In the genomic region with DNA sequence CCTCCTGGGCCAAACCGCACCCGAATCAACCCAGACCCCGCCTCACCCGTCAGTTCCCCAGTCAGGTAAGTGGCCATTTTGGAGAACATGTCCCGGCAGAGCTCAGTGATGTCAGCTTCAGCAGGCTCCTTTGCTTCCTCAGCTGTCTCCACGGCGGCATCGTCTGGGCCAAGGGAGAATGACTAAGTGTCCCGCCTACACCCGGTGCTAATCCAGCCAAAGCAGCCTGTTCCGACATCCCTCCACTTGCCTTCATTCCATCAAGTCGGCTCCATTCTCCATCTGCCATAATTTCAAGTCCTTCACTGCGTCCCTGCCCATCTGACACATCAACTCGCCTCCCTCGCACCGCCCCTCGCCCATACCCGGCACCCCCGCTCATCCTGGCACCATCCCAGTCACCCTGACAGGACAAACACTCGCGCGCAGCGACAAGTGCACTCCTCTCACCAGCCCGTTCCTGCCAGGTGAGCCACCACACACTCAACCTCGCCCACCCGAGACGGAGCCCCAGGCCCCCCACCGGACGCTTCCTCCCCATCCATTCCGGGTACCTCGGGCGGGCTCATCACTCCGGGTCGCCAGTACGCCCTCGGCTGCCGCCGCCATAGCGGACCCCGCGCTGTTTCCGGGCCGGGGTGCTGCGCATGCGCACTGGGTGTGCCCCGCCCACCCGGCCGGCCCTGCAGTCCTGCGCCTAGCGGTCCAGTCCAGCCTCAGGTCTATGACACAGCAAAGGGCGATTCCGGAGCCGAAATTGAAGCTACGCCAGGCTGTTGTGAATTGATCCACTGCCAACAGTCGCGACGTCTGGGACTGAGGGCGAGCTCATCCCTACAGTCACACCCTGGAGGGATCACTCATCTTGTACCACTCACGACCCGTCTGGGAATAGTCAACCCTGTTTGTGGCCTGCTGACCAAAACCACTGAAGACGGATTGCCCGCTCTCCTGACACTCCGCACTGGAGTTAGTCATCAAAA, we compare ENCODE assay signal across 8 cellular contexts. TPM values are rescaled to one million over a fixed set of nuclear protein-coding genes. Genes with fewer than 3 reads are reported as not detected.
DNase-seq lines count a peak whose midpoint lies in the region; ATAC-seq, FAIRE-seq and TF ChIP-seq lines count a peak whose summit lies in the region.

TSS of gene BLOC1S2 (minus strand) at position 630 of the 983 bp plus-strand sequence. CDS start at position 609, 21 bp downstream.

- peak; percentile 83 for ATAC-seq in HG03457 (IDR thresholded peaks at IDR 0.05; ENCODE audit: unreplicated experiment)

- H3K4me1 ChIP-seq in BLaER1 treated with 17β-estradiol and CSF1 and Interleukin-3, amounts not matched to agents 10 nM and 100 nM = peaks cover 18 to 86% (median 54%) of the 10 kb centered on the region in 10 experiments
- peaks cover 5 to 14% (median 7%) of the 10 kb centered on the region in 4 donors for H3K4me1 ChIP-seq in liver (ENCODE audit: control insufficient read depth in 4 of 4, insufficient read depth in 4 of 4, low read length in 3 of 4)

- peak within 1 kb of the TSS; percentile 73 to 94 (median 80) for H3K4me3 ChIP-seq in BLaER1 treated with 17β-estradiol and CSF1 and Interleukin-3, amounts not matched to agents 10 nM and 100 nM
- H3K4me3 ChIP-seq in liver (ENCODE audit: low read depth in 1 of 3, low read length in 3 of 3) = peak within 1 kb of the TSS; percentile 70 to 96 (median 95)

- H3K9me3 ChIP-seq in BLaER1 treated with 17β-estradiol and CSF1 and Interleukin-3, amounts not matched to agents 10 nM and 100 nM (replicated peaks in 1 of 11) = no peaks in the 10 kb centered on the region
- no peaks in the 10 kb centered on the region for H3K9me3 ChIP-seq in liver (ENCODE audit: control insufficient read depth in 4 of 4, low read length in 3 of 4)

- H3K27ac ChIP-seq in BLaER1 treated with 17β-estradiol and CSF1 and Interleukin-3, amounts not matched to agents 10 nM and 100 nM = peak within 1 kb of the TSS; percentile 63 to 89 (median 83)
- H3K27ac ChIP-seq in liver (ENCODE audit: low read depth in 1 of 2, low read length in 2 of 2) = peak within 1 kb of the TSS; percentile 90 to 91

- DNase-seq in GM19239 (ENCODE audit: insufficient read length, low spot score) (peak; percentile 89), NCI-H748 treated with DMSO at 0.1 percent for 48 hours (lab: John Stamatoyannopoulos, UW) (peak; percentile 35), dermis blood vessel endothelial cell (peak; percentile 91)
- peak; percentile 85 to 87 for DNase-seq in activated CD4-positive, alpha-beta T cell treated with anti-CD3 and anti-CD28 coated beads, Interleukin-2, amount 50 U/mL, for 48 hours
- DNase-seq in stimulated activated CD4-positive, alpha-beta T cell treated with anti-CD3 and anti-CD28 coated beads, Interleukin-4, amount 100 ng/mL, for 1 hour = peak; percentile 85

- peak within 1 kb of the TSS; percentile 77 to 95 (median 91) for H3K4me2 ChIP-seq in BLaER1 treated with 17β-estradiol and CSF1 and Interleukin-3, amounts not matched to agents 10 nM and 100 nM

- no peaks in the 10 kb centered on the region for H3K27me3 ChIP-seq in BLaER1 treated with 17β-estradiol and CSF1 and Interleukin-3, amounts not matched to agents 10 nM and 100 nM
- H3K27me3 ChIP-seq in liver (ENCODE audit: control insufficient read depth in 4 of 4, insufficient read depth in 4 of 4, low read length in 3 of 4) = no peaks in the 10 kb centered on the region

- peaks cover 15 to 41% (median 32%) of the 10 kb centered on the region in 11 experiments; a peak in 17 of 22 replicates for H4K20me1 ChIP-seq in BLaER1 treated with 17β-estradiol and CSF1 and Interleukin-3, amounts not matched to agents 10 nM and 100 nM

- TF ChIP-seq CTCF in liver (IDR thresholded peaks at IDR 0.05; ENCODE audit: low read depth, low read length, missing input control) = no peak

- peak within 1 kb of the TSS; percentile 75 to 87 (median 86) for H3K9ac ChIP-seq in BLaER1 treated with 17β-estradiol and CSF1 and Interleukin-3, amounts not matched to agents 10 nM and 100 nM
- peak within 1 kb of the TSS; percentile 52 to 78 for H3K9ac ChIP-seq in liver (ENCODE audit: low read depth in 1 of 2, low read length in 2 of 2)

- peaks cover 23 to 39% (median 33%) of the 10 kb centered on the region in 11 experiments for H3K36me3 ChIP-seq in BLaER1 treated with 17β-estradiol and CSF1 and Interleukin-3, amounts not matched to agents 10 nM and 100 nM
- peaks cover 0 to 6% (median under 1%) of the 10 kb centered on the region in 4 donors for H3K36me3 ChIP-seq in liver (ENCODE audit: control insufficient read depth in 4 of 4, insufficient read depth in 3 of 4, low read depth in 1 of 4, low read length in 3 of 4)

- WGBS in liver = 2% methylated on average over 63 of the region's 63 CpGs

- peak; percentile 90 for FAIRE-seq in GM19239 (lab: Jason Lieb, UNC)

- TF ChIP-seq RAD21 in liver (IDR thresholded peaks at IDR 0.05) = no peak

TF ChIP-seq in liver, 16 proteins besides CTCF, POLR2A, EP300 and RAD21:
- TF ChIP-seq RXRA (IDR thresholded peaks at IDR 0.05) (peak; percentile 8 to 10), ATF3 (IDR thresholded peaks at IDR 0.05) (no peak), YY1 (IDR thresholded peaks at IDR 0.05) (peak; percentile 98), HNF4A (conservative IDR thresholded peaks at IDR 0.05) (peak; percentile 44 to 67), GABPA (IDR thresholded peaks at IDR 0.05 in 1 of 2, conservative IDR thresholded peaks at IDR 0.05 in 1 of 2) (peak in 1 of 2 donors; percentile 74), SP1 (IDR thresholded peaks at IDR 0.05) (peak; percentile 71)
TF ChIP-seq in liver: peak in this region for 5.

RNA-seq across cellular contexts. Expression of gene BLOC1S2, which starts in this region (rescaled TPM):
- total RNA-seq in dermis blood vessel endothelial cell = 35.1 and 44.2 TPM in 2 replicates
- 10 to 100 TPM; 10.7 to 25.5 TPM for total RNA-seq in liver
- polyA plus RNA-seq in liver = 10 to 100 TPM; 18.9 to 25.2 TPM

Comparison
In these comparisons a context has a peak if more than half of its experiments do, and no peak if none do; other contexts are left out.
1. Peak in every context shown above with its lines: DNase-seq, ATAC-seq, H3K4me3 ChIP-seq and H3K27ac ChIP-seq.
2. DNase-seq: peak in every context shown above with its lines; median percentile 91 in dermis blood vessel endothelial cell; 89 in GM19239; 86 in activated CD4-positive, alpha-beta T cell treated with anti-CD3 and anti-CD28 coated beads, Interleukin-2, amount 50 U/mL, for 48 hours; 85 in stimulated activated CD4-positive, alpha-beta T cell treated with anti-CD3 and anti-CD28 coated beads, Interleukin-4, amount 100 ng/mL, for 1 hour; 35 in NCI-H748 treated with DMSO at 0.1 percent for 48 hours.